ENCODE assay signal across 22 cellular contexts in genomic region chr20:58480455-58481356, GRCh38. TPM values are rescaled to one million over a fixed set of nuclear protein-coding genes. Genes with fewer than 3 reads are reported as not detected.
A peak's percentile ranks its signal among the peaks of the same experiment; 100 is the strongest.
DNase-seq lines count a peak whose midpoint lies in the region; ATAC-seq and TF ChIP-seq lines count a peak whose summit lies in the region.
"Had no signal": no experiment of that assay in that cellular context is flagged by ENCODE, and none has a peak within 500 bp of the region (broad histone marks: within the 10 kb centered on the region; RNA-seq: fewer than 3 reads in every experiment).

No MANE protein-coding gene starts in this region.

- TF ChIP-seq CTCF in uterus (IDR thresholded peaks at IDR 0.05) (no peak), GM10248 (IDR thresholded peaks at IDR 0.05; ENCODE audit: control extremely low read depth, extremely low read depth, low read depth, missing control alignments) (no peak)

- H2BK120ac ChIP-seq in mesenchymal stem cell (ENCODE audit: low read depth, low read length): no peak overlapping the region

- H3K4me3 ChIP-seq in mesenchymal stem cell (ENCODE audit: insufficient read depth in 1 of 2, low read depth in 1 of 2, low read length in 2 of 2): no peak overlapping the region
- H3K4me3 ChIP-seq in uterus: no peak overlapping the region
- H3K4me3 ChIP-seq: coronary artery, psoas muscle, SK-N-MC had no signal

- peak overlapping the region; percentile 63 for H3K9ac ChIP-seq in mesenchymal stem cell (ENCODE audit: low read length)
- H3K9ac ChIP-seq: KMS-11 had no signal

- H3K27ac ChIP-seq in mesenchymal stem cell (ENCODE audit: low read length, poor library complexity, severe bottlenecking) (no peak overlapping the region), uterus (peak overlapping the region; percentile 61 to 66)
- H3K27ac ChIP-seq: 22Rv1, C4-2B, coronary artery, KMS-11, psoas muscle, RWPE1, SK-N-MC had no signal

- no peak for TF ChIP-seq POLR2A in uterus (IDR thresholded peaks at IDR 0.05)

- no peak overlapping the region for H3K14ac ChIP-seq in mesenchymal stem cell (ENCODE audit: low read length in 2 of 2)

- H3K36me3 ChIP-seq in mesenchymal stem cell (ENCODE audit: control insufficient read depth in 1 of 2, insufficient read depth in 2 of 2, low read depth in 1 of 2, low read length in 2 of 2) (no peaks in the 10 kb centered on the region), uterus (no peaks in the 10 kb centered on the region)

- H4K8ac ChIP-seq in mesenchymal stem cell (ENCODE audit: low read length): no peak overlapping the region

- H3K27me3 ChIP-seq in mesenchymal stem cell (ENCODE audit: control insufficient read depth in 1 of 2, insufficient read depth in 1 of 2, low read length in 2 of 2) (peaks cover 0 to 3% of the 10 kb centered on the region in 2 experiments), uterus (no peaks in the 10 kb centered on the region)

- no peaks in the 10 kb centered on the region for H3K79me1 ChIP-seq in mesenchymal stem cell (replicated peaks; ENCODE audit: low read length, poor library complexity, severe bottlenecking)

- H3K4me1 ChIP-seq in mesenchymal stem cell (ENCODE audit: control insufficient read depth, insufficient read depth, low read depth, low read length) (peaks cover 2% of the 10 kb centered on the region), uterus (no peaks in the 10 kb centered on the region)
- H3K4me1 ChIP-seq: psoas muscle had no signal

- peak; percentile 41 for DNase-seq in NCI-H82 (lab: John Stamatoyannopoulos, UW)
- no peak for DNase-seq in NCI-H82 treated with DMSO at 0.1 percent for 48 hours (lab: John Stamatoyannopoulos, UW; ENCODE audit: unreplicated experiment)
- peak; percentile 17 for DNase-seq in UCSD-AML1 (lab: John Stamatoyannopoulos, UW; ENCODE audit: unreplicated experiment)
- no peak for DNase-seq in mesenchymal stem cell
- no peak for DNase-seq in uterus
- no peak for DNase-seq in GM10248 (ENCODE audit: extremely low spot score)
- no peak for DNase-seq in HEK293T (ENCODE audit: extremely low spot score)
- DNase-seq: DND-41, NCI-H1436 had no signal

- ATAC-seq in HG03280 (IDR thresholded peaks at IDR 0.05; ENCODE audit: unreplicated experiment): no peak
- ATAC-seq: esophagus mucosa had no signal

- H4K91ac ChIP-seq in mesenchymal stem cell (ENCODE audit: low read length): no peak overlapping the region

- H3K4me2 ChIP-seq in mesenchymal stem cell (ENCODE audit: low read length, poor library complexity, severe bottlenecking): no peak overlapping the region
- H3K4me2 ChIP-seq: KMS-11 had no signal

- no peak overlapping the region for H3K4ac ChIP-seq in mesenchymal stem cell (ENCODE audit: low read depth in 1 of 2, low read length in 2 of 2)

- CTCF ChIA-PET in GM10248 (lab: Yijun Ruan, JAX) (interaction anchor here (0.7 to 1.9 kb wide), 14 partner anchors 7 to 1015 kb away, joined by 3 to 6 read pairs (median 3); partner anchors contain the start of gene STX16), HEK293T (lab: Yijun Ruan, JAX) (interaction anchor here (0.7 to 1.7 kb wide), 7 partner anchors 9 to 358 kb away, joined by 3 to 9 read pairs (median 3); partner anchors contain the start of gene STX16)

- no peak overlapping the region for H3K18ac ChIP-seq in mesenchymal stem cell (ENCODE audit: low read depth in 1 of 2, low read length in 2 of 2)

- H2BK5ac ChIP-seq in mesenchymal stem cell (ENCODE audit: low read depth, low read length, poor library complexity, severe bottlenecking): no peak overlapping the region

- POLR2A ChIA-PET in GM10248 (lab: Yijun Ruan, JAX): no interaction called here
- POLR2A ChIA-PET in HEK293T (lab: Yijun Ruan, JAX): interaction anchor here (2.8 kb wide), 1 partner anchor 170 kb away, joined by 23 read pairs; the partner anchor contains the start of gene STX16

- H2BK12ac ChIP-seq in mesenchymal stem cell (ENCODE audit: low read length in 2 of 2): no peak overlapping the region

- H3K23ac ChIP-seq in mesenchymal stem cell (ENCODE audit: low read length in 2 of 2): no peak overlapping the region

- WGBS in mesenchymal stem cell: 80% methylated on average over 18 of the region's 18 CpGs

- H3K9me3 ChIP-seq in mesenchymal stem cell (ENCODE audit: control insufficient read depth, low read length) (peaks cover 35% of the 10 kb centered on the region), uterus (no peaks in the 10 kb centered on the region)

- H2AK5ac ChIP-seq in mesenchymal stem cell (ENCODE audit: low read length, severe bottlenecking): no peak overlapping the region

- intact Hi-C loops in uterus (cut with DNase I; ENCODE audit: low total_unique reads): no loop called here

- no peak overlapping the region for H2BK15ac ChIP-seq in mesenchymal stem cell (ENCODE audit: low read depth, poor library complexity, severe bottlenecking)

- peak overlapping the region; percentile 8 for H2AFZ ChIP-seq in mesenchymal stem cell (ENCODE audit: low read depth, low read length)

TF ChIP-seq in HEK293T, 16 proteins besides CTCF, POLR2A, EP300 and RAD21:
- no peak for TF ChIP-seq PKNOX1 (IDR thresholded peaks at IDR 0.05)

RNA-seq across cellular contexts. Expression of gene APCDD1L, which starts 34.5 kb away (rescaled TPM):
- polyA plus RNA-seq in mesenchymal stem cell (2013, experiment 1 of 2): 0.17 TPM
- polyA plus RNA-seq in mesenchymal stem cell (2013, experiment 2 of 2): 0.16 TPM
- 1 to 10 TPM in 2 of 4 donors, under 1 TPM in 1, not detected in 1; 0.59 to 2.1 (median 1.1) TPM for total RNA-seq in uterus
- total RNA-seq: activated CD8-positive, alpha-beta T cell treated with anti-CD3 and anti-CD28 coated beads for 36 hours; activated naive CD8-positive, alpha-beta T cell treated with anti-CD3 and anti-CD28 coated beads for 36 hours; naive thymus-derived CD4-positive, alpha-beta T cell; T-helper 1 cell treated with Interleukin-12 subunit alpha and Interleukin-12 subunit beta and Interleukin-4 antibody, amounts not matched to agents 30 ng/mL and 1 ng/mL, for 36 hours had no signal

Comparison
In these comparisons a context has a peak if more than half of its experiments do, and no peak if none do; other contexts are left out.
1. DNase-seq: peak in NCI-H82 (single experiment) and UCSD-AML1 (single experiment); none in NCI-H82 treated with DMSO at 0.1 percent for 48 hours (single experiment), mesenchymal stem cell (single experiment), uterus (0 of 2), GM10248 (single experiment) and HEK293T (single experiment).